31 cellular contexts compared by ENCODE assay signal in genomic region chr1:14962407-14962806, GRCh38.
"Had no signal": no experiment of that assay in that cellular context is flagged by ENCODE, and none has a peak within 500 bp of the region (broad histone marks: within the 10 kb centered on the region; RNA-seq: fewer than 3 reads in every experiment).

No MANE protein-coding gene starts in this region.

- H3K27ac ChIP-seq: body of pancreas, coronary artery, WERI-Rb-1 had no signal

- H3K9me3 ChIP-seq: body of pancreas had no signal

- H3K4me3 ChIP-seq: body of pancreas, coronary artery, dorsolateral prefrontal cortex had no signal

- H3K36me3 ChIP-seq: WERI-Rb-1 had no signal

- H3K4me1 Mint-ChIP-seq: activated B cell treated with CpG ODN at 0.5 μM for 24 hours; activated T-helper 17 cell treated with anti-CD3 and anti-CD28 coated beads, Interleukin-2, amount 50 U/mL, for 72 hours; endodermal cell; T-helper 17 cell had no signal

- H3K27me3 Mint-ChIP-seq: activated B cell treated with CpG ODN at 0.5 μM for 24 hours; activated CD8-positive, alpha-beta T cell treated with anti-CD3 and anti-CD28 coated beads for 36 hours; activated naive CD8-positive, alpha-beta T cell; dendritic cell treated with granulocyte-macrophage colony-stimulating factor and Interleukin-4, amounts not matched to agents 40 ng/mL and 50 ng/mL, for 4 days had no signal

- H3K9me3 Mint-ChIP-seq: activated B cell treated with CpG ODN at 0.5 μM for 24 hours; activated CD8-positive, alpha-beta T cell treated with anti-CD3 and anti-CD28 coated beads for 36 hours; activated T-cell treated with anti-CD3 and anti-CD28 coated beads, Interleukin-2, amount 50 U/mL, for 4 hours; activated T-helper 17 cell treated with anti-CD3 and anti-CD28 coated beads, Interleukin-2, amount 50 U/mL, for 72 hours; dendritic cell treated with granulocyte-macrophage colony-stimulating factor and Interleukin-4, amounts not matched to agents 40 ng/mL and 50 ng/mL, for 4 days; T-helper 2 cell treated with Interferon-gamma antibody and Interleukin-4, amounts not matched to agents 5 μg/mL and 100 μg/mL, for 36 hours had no signal

- H3K4me3 Mint-ChIP-seq: activated B cell treated with CpG ODN at 0.5 μM for 24 hours; activated CD8-positive, alpha-beta T cell treated with anti-CD3 and anti-CD28 coated beads for 36 hours; activated naive CD8-positive, alpha-beta T cell; activated T-cell treated with anti-CD3 and anti-CD28 coated beads, Interleukin-2, amount 50 U/mL, for 4 hours; activated T-helper 17 cell treated with anti-CD3 and anti-CD28 coated beads, Interleukin-2, amount 50 U/mL, for 72 hours; dendritic cell treated with granulocyte-macrophage colony-stimulating factor and Interleukin-4, amounts not matched to agents 40 ng/mL and 50 ng/mL, for 4 days; endodermal cell; T-helper 17 cell; T-helper 2 cell treated with Interferon-gamma antibody and Interleukin-4, amounts not matched to agents 5 μg/mL and 100 μg/mL, for 36 hours had no signal

- H3K36me3 Mint-ChIP-seq: activated naive CD8-positive, alpha-beta T cell had no signal

- ATAC-seq: activated CD4-positive, CD25-positive, alpha-beta regulatory T cell treated with anti-CD3 and anti-CD28 coated beads, Interleukin-2, amount 50 U/mL, for 24 hours; activated CD8-positive, alpha-beta T cell treated with anti-CD3 and anti-CD28 coated beads for 36 hours; activated T-cell treated with anti-CD3 and anti-CD28 coated beads, Interleukin-2, amount 50 U/mL, for 4 hours; activated T-helper 17 cell treated with anti-CD3 and anti-CD28 coated beads, Interleukin-2, amount 50 U/mL, for 72 hours; body of pancreas; esophagus mucosa; T-helper 17 cell had no signal

- DNase-seq: activated B cell treated with CpG ODN at 0.5 μM for 24 hours; activated CD4-positive, alpha-beta T cell treated with anti-CD3 and anti-CD28 coated beads for 48 hours; activated CD4-positive, alpha-beta T cell treated with anti-CD3 and anti-CD28 coated beads, Interleukin-2, amount 50 U/mL, for 1 hour; activated CD4-positive, alpha-beta T cell treated with anti-CD3 and anti-CD28 coated beads, Interleukin-2, amount 50 U/mL, for 48 hours; activated CD8-positive, alpha-beta memory T cell treated with anti-CD3 and anti-CD28 coated beads for 24 hours; activated CD8-positive, alpha-beta T cell treated with anti-CD3 and anti-CD28 coated beads for 36 hours; activated effector memory CD4-positive, alpha-beta T cell treated with Interleukin-2 at 50 U/mL for 16 hours; activated gamma-delta T cell treated with Interleukin-2 at 50 U/mL for 16 hours; activated naive CD4-positive, alpha-beta T cell treated with anti-CD3 and anti-CD28 coated beads, Interleukin-2, amount 50 U/mL, for 16 hours; activated naive CD4-positive, alpha-beta T cell treated with Interleukin-2 at 50 U/mL for 16 hours; activated T-cell treated with anti-CD3 and anti-CD28 coated beads, Interleukin-2, amount 50 U/mL, for 4 hours; amniotic stem cell; body of pancreas; cerebellar nuclear complex; effector memory CD4-positive, alpha-beta T cell; endodermal cell; foreskin fibroblast; head of caudate nucleus; T-helper 1 cell; T-helper 17 cell; T1000 had no signal

- H3K27me3 ChIP-seq: body of pancreas, dorsolateral prefrontal cortex had no signal

- H3K27ac Mint-ChIP-seq: activated B cell treated with CpG ODN at 0.5 μM for 24 hours; activated CD8-positive, alpha-beta T cell treated with anti-CD3 and anti-CD28 coated beads for 36 hours; activated naive CD8-positive, alpha-beta T cell; activated T-helper 17 cell treated with anti-CD3 and anti-CD28 coated beads, Interleukin-2, amount 50 U/mL, for 72 hours; dendritic cell treated with granulocyte-macrophage colony-stimulating factor and Interleukin-4, amounts not matched to agents 40 ng/mL and 50 ng/mL, for 4 days; endodermal cell; T-helper 17 cell; T-helper 2 cell treated with Interferon-gamma antibody and Interleukin-4, amounts not matched to agents 5 μg/mL and 100 μg/mL, for 36 hours had no signal

- H3K4me1 ChIP-seq: body of pancreas had no signal

- FAIRE-seq: frontal cortex had no signal
